Comparison of ENCODE assay signal across 19 cellular contexts in the genomic region with DNA sequence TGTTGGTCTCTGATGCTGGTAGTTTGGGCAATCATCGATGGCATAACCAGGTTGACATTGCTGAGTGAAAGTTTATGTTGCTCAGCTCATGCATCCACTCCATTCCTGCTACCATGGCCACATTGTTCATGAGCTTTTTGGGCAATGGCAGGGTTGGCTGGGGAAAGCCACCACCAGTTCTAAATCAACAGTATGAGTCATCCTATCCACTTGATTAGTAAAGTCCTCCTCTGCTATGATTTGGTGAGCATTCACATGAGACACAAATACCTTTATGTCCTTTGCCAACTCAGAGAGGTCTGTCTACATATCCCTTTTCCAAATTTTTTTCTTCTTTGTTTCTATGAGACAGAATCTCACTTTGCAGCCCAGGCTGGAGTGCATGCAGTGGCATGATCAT.
"Had no signal": no experiment of that assay in that cellular context is flagged by ENCODE, and none has a peak within 500 bp of the region (broad histone marks: within the 10 kb centered on the region; RNA-seq: fewer than 3 reads in every experiment).

No MANE protein-coding gene starts in this region.

- DNase-seq: cortex of kidney; effector memory CD4-positive, alpha-beta T cell; esophagus squamous epithelium; foreskin melanocyte; heart left ventricle; hippocampal formation; mammary epithelial cell; naive thymus-derived CD4-positive, alpha-beta T cell; right cardiac atrium; small intestine; stimulated activated CD4-positive, alpha-beta T cell treated with anti-CD3 and anti-CD28 coated beads, Interleukin-12 subunit alpha, Interleukin-12 subunit beta, amount 100 ng/mL, for 4 hours; stimulated activated naive CD4-positive, alpha-beta T cell; stomach; transverse colon had no signal

- H3K4me3 Mint-ChIP-seq: naive thymus-derived CD4-positive, alpha-beta T cell had no signal

- H3K9me3 ChIP-seq: esophagus squamous epithelium, heart left ventricle, neutrophil, stomach, thoracic aorta, transverse colon had no signal

- ATAC-seq: heart left ventricle; left lobe of liver; naive thymus-derived CD4-positive, alpha-beta T cell; right cardiac atrium had no signal

- H3K27me3 ChIP-seq: esophagus squamous epithelium, heart left ventricle, neutrophil, stomach, transverse colon had no signal

- H3K4me3 ChIP-seq: esophagus squamous epithelium, heart left ventricle, stomach, thoracic aorta, transverse colon had no signal

- H3K4me1 Mint-ChIP-seq: naive thymus-derived CD4-positive, alpha-beta T cell had no signal

- H3K36me3 ChIP-seq: esophagus squamous epithelium, heart left ventricle, neutrophil, stomach, thoracic aorta, transverse colon had no signal

- H3K27me3 Mint-ChIP-seq: progenitor cell of endocrine pancreas had no signal

- H3K36me3 Mint-ChIP-seq: naive thymus-derived CD4-positive, alpha-beta T cell had no signal

- H3K4me1 ChIP-seq: esophagus squamous epithelium, heart left ventricle, stomach, transverse colon had no signal

- H3K27ac ChIP-seq: epithelial cell of prostate, esophagus squamous epithelium, heart left ventricle, neutrophil, stomach, thoracic aorta, transverse colon had no signal

- H3K27ac Mint-ChIP-seq: naive thymus-derived CD4-positive, alpha-beta T cell; progenitor cell of endocrine pancreas had no signal
